ENCODE assay signal across 1 cellular context in genomic region chr17:67245073-67245693, GRCh38.
A peak's percentile ranks its signal among the peaks of the same experiment; 100 is the strongest.
TF ChIP-seq lines count a peak whose summit lies in the region.

HELZ (minus strand) TSS chr17:67245196; CDS start chr17:67218804, 26,392 bp downstream.

TF ChIP-seq in K562, 482 proteins besides CTCF, POLR2A, EP300 and RAD21 (continued from another document and continues in another):
- TF ChIP-seq GTF3C2 (IDR thresholded peaks at IDR 0.05; ENCODE audit: borderline replicate concordance, extremely low read depth, insufficient read length): no peak
- no peak for TF ChIP-seq THRA (IDR thresholded peaks at IDR 0.05)
- TF ChIP-seq ELF4 (CRISPR knock-in tag; IDR thresholded peaks at IDR 0.05): no peak
- TF ChIP-seq MAX (CRISPR knock-in tag; IDR thresholded peaks at IDR 0.05): 0 out of 2 replicates have a peak, but pooled peaks have one; percentile 30
- no peak for TF ChIP-seq FUS (optimal IDR thresholded peaks at IDR 0.05; ENCODE audit: low read depth, low read length)
- TF ChIP-seq POLR3A (IDR thresholded peaks at IDR 0.05; ENCODE audit: borderline replicate concordance, extremely low read depth, insufficient read depth, insufficient read length): no peak
- TF ChIP-seq FOXP1 (CRISPR knock-in tag; IDR thresholded peaks at IDR 0.05): no peak
- TF ChIP-seq U2AF2 (optimal IDR thresholded peaks at IDR 0.05; ENCODE audit: low read depth, low read length): no peak
- TF ChIP-seq PTRF (tag; IDR thresholded peaks at IDR 0.05): no peak
- no peak for TF ChIP-seq TAL1 (IDR thresholded peaks at IDR 0.05)
- no peak for TF ChIP-seq REST (CRISPR knock-in tag; IDR thresholded peaks at IDR 0.05; ENCODE audit: low read depth)
- TF ChIP-seq THRAP3 (IDR thresholded peaks at IDR 0.05; ENCODE audit: borderline replicate concordance): no peak
- TF ChIP-seq PHF20 (IDR thresholded peaks at IDR 0.05; ENCODE audit: partially characterized antibody): no peak
- no peak for TF ChIP-seq ARID3B (CRISPR knock-in tag; IDR thresholded peaks at IDR 0.05; ENCODE audit: borderline replicate concordance)
- TF ChIP-seq HOMEZ (CRISPR knock-in tag; IDR thresholded peaks at IDR 0.05): no peak
- no peak for TF ChIP-seq ARNT (IDR thresholded peaks at IDR 0.05)
- TF ChIP-seq BRD9 (IDR thresholded peaks at IDR 0.05; ENCODE audit: low read depth, partially characterized antibody): no peak
- no peak for TF ChIP-seq RCOR1 (IDR thresholded peaks at IDR 0.05; ENCODE audit: borderline replicate concordance in 1 of 2, low read depth in 2 of 2, low read length in 2 of 2)
- TF ChIP-seq TAF9B (IDR thresholded peaks at IDR 0.05; ENCODE audit: partially characterized antibody): no peak
- TF ChIP-seq ZBTB17 (CRISPR knock-in tag; IDR thresholded peaks at IDR 0.05): 0 out of 2 replicates have a peak, but pooled peaks have one; percentile 14
- no peak for TF ChIP-seq PRPF4 (IDR thresholded peaks at IDR 0.05; ENCODE audit: insufficient read depth, low read depth, low read length, poor library complexity, severe bottlenecking)
- peak; percentile 12; the same call in 1 of the 2 replicates for TF ChIP-seq NFRKB (IDR thresholded peaks at IDR 0.05; ENCODE audit: low read depth)
- TF ChIP-seq RBM39 (optimal IDR thresholded peaks at IDR 0.05; ENCODE audit: low read depth, low read length): no peak
- TF ChIP-seq ZNF696 (CRISPR knock-in tag; conservative IDR thresholded peaks at IDR 0.05): no peak
- TF ChIP-seq ZNF507 (tag; conservative IDR thresholded peaks at IDR 0.05): no peak
- no peak for TF ChIP-seq ZNF121 (CRISPR knock-in tag; conservative IDR thresholded peaks at IDR 0.05)
- TF ChIP-seq DDX20 (tag; IDR thresholded peaks at IDR 0.05; ENCODE audit: low read depth): no peak
- TF ChIP-seq KDM4B (IDR thresholded peaks at IDR 0.05; ENCODE audit: borderline replicate concordance in 2 of 2, low read depth in 1 of 2): no peak
- no peak for TF ChIP-seq NFIX (CRISPR knock-in tag; IDR thresholded peaks at IDR 0.05; ENCODE audit: low read depth)
- no peak for TF ChIP-seq PTBP1 (IDR thresholded peaks at IDR 0.05; ENCODE audit: low read depth, low read length)
- 0 out of 2 replicates have a peak, but pooled peaks have one; percentile 27 for TF ChIP-seq HDAC2 (IDR thresholded peaks at IDR 0.05)
- no peak for TF ChIP-seq HDAC3 (IDR thresholded peaks at IDR 0.05; ENCODE audit: borderline replicate concordance, partially characterized antibody)
- TF ChIP-seq GABPB1 (CRISPR knock-in tag; IDR thresholded peaks at IDR 0.05): no peak
- no peak for TF ChIP-seq ZNF263 (CRISPR knock-in tag; IDR thresholded peaks at IDR 0.05; ENCODE audit: borderline replicate concordance)
- TF ChIP-seq SRSF7 (optimal IDR thresholded peaks at IDR 0.05; ENCODE audit: low read depth, low read length): no peak
- no peak for TF ChIP-seq ZNF23 (CRISPR knock-in tag; IDR thresholded peaks at IDR 0.05)
- TF ChIP-seq SUPT5H (IDR thresholded peaks at IDR 0.05): no peak; the same call in 1 of the 2 replicates
- TF ChIP-seq POLR2AphosphoS2 (IDR thresholded peaks at IDR 0.05; ENCODE audit: low read length): no peak
- no peak for TF ChIP-seq LCOR (CRISPR knock-in tag; IDR thresholded peaks at IDR 0.05)
- no peak for TF ChIP-seq FOXA1 (IDR thresholded peaks at IDR 0.05; ENCODE audit: borderline replicate concordance)
- TF ChIP-seq KDM2B (CRISPR knock-in tag; IDR thresholded peaks at IDR 0.05): no peak
- no peak for TF ChIP-seq SREBF2 (CRISPR knock-in tag; IDR thresholded peaks at IDR 0.05)
- TF ChIP-seq ZFP36 (IDR thresholded peaks at IDR 0.05; ENCODE audit: low read depth, low read length, partially characterized antibody): no peak
- no peak for TF ChIP-seq ZNF76 (CRISPR knock-in tag; IDR thresholded peaks at IDR 0.05; ENCODE audit: borderline replicate concordance)
- no peak for TF ChIP-seq CREB5 (CRISPR knock-in tag; IDR thresholded peaks at IDR 0.05)
- 0 out of 4 replicates have a peak, but pooled peaks have one; percentile 17 to 52 for TF ChIP-seq SIN3A (IDR thresholded peaks at IDR 0.05; ENCODE audit: borderline replicate concordance in 2 of 2, control insufficient read depth in 1 of 2, low read depth in 2 of 2, low read length in 2 of 2)
- TF ChIP-seq ZNF609 (CRISPR knock-in tag; IDR thresholded peaks at IDR 0.05; ENCODE audit: borderline replicate concordance): no peak
- TF ChIP-seq PRMT5 (CRISPR knock-in tag; IDR thresholded peaks at IDR 0.05): no peak
- TF ChIP-seq ZNF584 (CRISPR knock-in tag; IDR thresholded peaks at IDR 0.05; ENCODE audit: low read depth): no peak
- no peak for TF ChIP-seq RFX5 (IDR thresholded peaks at IDR 0.05; ENCODE audit: low read depth, low read length)
